11 cellular contexts compared by ENCODE assay signal in the genomic region with DNA sequence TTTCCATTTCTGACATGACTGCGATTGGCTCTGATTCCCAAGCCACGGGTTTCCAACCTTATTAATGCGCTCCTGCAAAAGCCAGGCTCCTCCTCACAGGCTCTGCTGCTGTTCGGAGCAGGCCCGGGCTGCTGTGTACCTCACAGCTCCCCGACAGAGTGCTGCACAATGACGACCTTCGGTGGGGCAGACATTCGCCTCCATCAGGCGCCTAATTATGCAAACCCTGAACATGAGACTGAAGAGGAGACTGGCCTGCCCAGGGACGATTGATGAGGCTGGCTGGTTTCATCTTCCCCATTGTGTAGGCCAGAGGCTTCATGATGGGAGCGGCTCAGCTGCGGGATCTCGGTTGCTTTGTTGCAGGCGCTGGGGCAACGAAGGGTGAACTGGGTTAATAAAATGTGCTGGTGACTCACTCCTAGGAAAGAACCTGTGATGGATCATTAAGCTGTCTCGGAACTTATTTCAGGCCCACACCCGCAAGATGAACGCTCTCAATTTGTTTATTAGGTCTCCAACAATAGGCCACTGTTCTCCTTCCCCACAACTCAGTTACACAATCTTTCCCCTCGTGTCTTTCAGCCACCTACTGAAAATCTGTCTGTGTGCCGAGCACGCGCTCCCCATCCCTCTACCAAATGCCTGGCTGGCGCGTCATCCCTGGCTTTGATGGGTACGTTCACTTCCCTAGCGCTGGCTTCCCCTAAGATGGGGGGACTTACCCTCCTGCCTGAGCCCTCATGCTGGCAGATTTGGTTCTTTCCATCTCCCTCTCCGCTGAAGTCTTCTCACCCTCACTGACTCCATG. TPM values are rescaled to one million over a fixed set of nuclear protein-coding genes. Genes with fewer than 3 reads are reported as not detected.
A peak's percentile ranks its signal among the peaks of the same experiment; 100 is the strongest.
DNase-seq lines count a peak whose midpoint lies in the region; TF ChIP-seq lines count a peak whose summit lies in the region.
"Had no signal": no experiment of that assay in that cellular context is flagged by ENCODE, and none has a peak within 500 bp of the region (broad histone marks: within the 10 kb centered on the region; RNA-seq: fewer than 3 reads in every experiment).

No MANE protein-coding gene starts in this region.

- no peaks in the 10 kb centered on the region for H3K9me3 Mint-ChIP-seq in neural crest cell
- H3K9me3 Mint-ChIP-seq: CD4-positive, CD25-positive, alpha-beta regulatory T cell had no signal

- H3K9me2 ChIP-seq in PC-9 (ENCODE audit: insufficient read depth), result no peaks in the 10 kb centered on the region

- POLR2A ChIA-PET in PC-9 (lab: Charles Lee; ENCODE audit: unreplicated experiment), result interaction anchor here (0.6 kb wide), 2 partner anchors 9 to 27 kb away, joined by 4 to 9 read pairs; no protein-coding TSS in a partner anchor

- peaks cover 36% of the 10 kb centered on the region for H3F3A ChIP-seq in PC-9 (ENCODE audit: insufficient read depth, low read depth)

- H3K27me3 ChIP-seq in PC-9 (ENCODE audit: insufficient read depth, low read depth) (no peaks in the 10 kb centered on the region), esophagus squamous epithelium (no peaks in the 10 kb centered on the region), ascending aorta (no peaks in the 10 kb centered on the region)
- H3K27me3 ChIP-seq: heart right ventricle had no signal

- no TSS peak for BruUV-seq in PC-9 (replicated peaks; lab: Mats Ljungman, UMichigan)

- peaks cover 36% of the 10 kb centered on the region for H3K4me1 Mint-ChIP-seq in neural crest cell

- H3K27me3 Mint-ChIP-seq in neural crest cell (ENCODE audit: low read depth), result no peaks in the 10 kb centered on the region
- H3K27me3 Mint-ChIP-seq: CD4-positive, CD25-positive, alpha-beta regulatory T cell had no signal

- no peaks in the 10 kb centered on the region for H3K79me2 ChIP-seq in PC-9 (ENCODE audit: low read depth)

- no peaks in the 10 kb centered on the region for H3K36me3 Mint-ChIP-seq in neural crest cell (ENCODE audit: low read depth)
- H3K36me3 Mint-ChIP-seq: CD4-positive, CD25-positive, alpha-beta regulatory T cell had no signal

- DNase-seq in C1 segment of cervical spinal cord (lab: John Stamatoyannopoulos, UW), result peak in 12 of 14 donors; percentile 21 to 86 (median 68)
- DNase-seq in PC-9, result peak in 1 of 2 experiments; percentile 77
- DNase-seq in esophagus squamous epithelium (lab: John Stamatoyannopoulos, UW), result no peak
- DNase-seq in neural crest cell (ENCODE audit: low read depth, low spot score), result peak; percentile 25
- DNase-seq in ascending aorta (ENCODE audit: low spot score in 2 of 2), result no peak
- DNase-seq in activated CD4-positive, alpha-beta T cell treated with anti-CD3 and anti-CD28 coated beads for 48 hours, result no peak
- DNase-seq in activated T-cell treated with anti-CD3 and anti-CD28 coated beads, Interleukin-2, amount 50 U/mL, for 1 hour, result no peak
- no peak for DNase-seq in HuH-7.5 (ENCODE audit: low spot score)
- DNase-seq: CD4-positive, CD25-positive, alpha-beta regulatory T cell; heart right ventricle had no signal

- TF ChIP-seq CTCF in PC-9 (conservative IDR thresholded peaks at IDR 0.05) (no peak), esophagus squamous epithelium (IDR thresholded peaks at IDR 0.05) (no peak), neural crest cell (conservative IDR thresholded peaks at IDR 0.05) (no peak), ascending aorta (IDR thresholded peaks at IDR 0.05) (no peak)

- WGBS in esophagus squamous epithelium, 2 donors, result 44 to 61% methylated on average over 19 of the region's 28 CpGs

- H3K27ac ChIP-seq in PC-9 (peak overlapping the region; percentile 39; the same call in 1 of the 2 replicates), esophagus squamous epithelium (peak overlapping the region; percentile 55 to 74 (median 70)), ascending aorta (no peak overlapping the region)
- H3K27ac ChIP-seq: heart right ventricle, HL-60 had no signal

- H3K4me1 ChIP-seq in PC-9 (replicated peaks; ENCODE audit: insufficient read depth) (peaks cover 55% of the 10 kb centered on the region), esophagus squamous epithelium (peaks cover 3 to 43% (median 11%) of the 10 kb centered on the region in 3 donors), ascending aorta (no peaks in the 10 kb centered on the region)

- intact Hi-C loops in PC-9 (cut with micrococcal nuclease; ENCODE audit: unreplicated experiment), result no loop called here
- intact Hi-C loops in esophagus squamous epithelium (cut with DNase I), result no loop called here
- intact Hi-C loops in ascending aorta (cut with DNase I), result no loop called here

- H3K4me2 ChIP-seq in PC-9, result peak overlapping the region; percentile 18

- H3K4me3 Mint-ChIP-seq in neural crest cell, result peak overlapping the region; percentile 17
- H3K4me3 Mint-ChIP-seq: CD4-positive, CD25-positive, alpha-beta regulatory T cell had no signal

- H4K20me1 ChIP-seq in PC-9 (ENCODE audit: insufficient read depth), result no peaks in the 10 kb centered on the region

- H3K36me3 ChIP-seq in PC-9 (ENCODE audit: low read depth), result no peaks in the 10 kb centered on the region
- H3K36me3 ChIP-seq in esophagus squamous epithelium, result no peaks in the 10 kb centered on the region
- no peaks in the 10 kb centered on the region for H3K36me3 ChIP-seq in ascending aorta
- H3K36me3 ChIP-seq: heart right ventricle had no signal

- TF ChIP-seq POLR2A in esophagus squamous epithelium (IDR thresholded peaks at IDR 0.05), result no peak

- peak overlapping the region; percentile 89 for H3K27ac Mint-ChIP-seq in neural crest cell (ENCODE audit: unreplicated experiment)
- H3K27ac Mint-ChIP-seq: CD4-positive, CD25-positive, alpha-beta regulatory T cell had no signal

- CTCF ChIA-PET in PC-9 (lab: Charles Lee), result no interaction called here

- H3K9me3 ChIP-seq in PC-9 (ENCODE audit: insufficient read depth, low read depth) (no peaks in the 10 kb centered on the region), esophagus squamous epithelium (no peaks in the 10 kb centered on the region), ascending aorta (no peaks in the 10 kb centered on the region)
- H3K9me3 ChIP-seq: heart right ventricle had no signal

- H3K4me3 ChIP-seq in PC-9, result no peak overlapping the region
- H3K4me3 ChIP-seq in esophagus squamous epithelium, result peak overlapping the region in 1 of 4 donors; percentile 34
- H3K4me3 ChIP-seq in ascending aorta, result no peak overlapping the region
- H3K4me3 ChIP-seq: heart right ventricle had no signal

- no peak overlapping the region; the same call in 1 of the 2 replicates for H2AFZ ChIP-seq in PC-9

RNA-seq across cellular contexts. Expression of gene TOB1, which starts 27.2 kb away (rescaled TPM):
- total RNA-seq in PC-9 (2021) (54.2 and 67.9 TPM in 2 replicates), esophagus squamous epithelium (10 to 100 TPM; 21.5 to 35.9 (median 31.1) TPM), neural crest cell (26.2 and 29.5 TPM in 2 replicates), ascending aorta (41.7 TPM)

RNA-seq across cellular contexts. Expression of gene WFIKKN2, which starts 58.0 kb away (rescaled TPM):
- total RNA-seq in PC-9 (2021) (not detected in 2 replicates), esophagus squamous epithelium (under 1 TPM in 1 of 4 donors, not detected in 3; 0.08 TPM), neural crest cell (0.07 and 0.09 TPM in 2 replicates), ascending aorta (not detected)
- total RNA-seq: CD4-positive, CD25-positive, alpha-beta regulatory T cell had no signal

Comparison
In these comparisons a context has a peak if more than half of its experiments do, and no peak if none do; other contexts are left out.
1. DNase-seq: peak in C1 segment of cervical spinal cord (12 of 14) and neural crest cell (single experiment); none in esophagus squamous epithelium (single experiment), ascending aorta (0 of 2), activated CD4-positive, alpha-beta T cell treated with anti-CD3 and anti-CD28 coated beads for 48 hours (single experiment), activated T-cell treated with anti-CD3 and anti-CD28 coated beads, Interleukin-2, amount 50 U/mL, for 1 hour (single experiment) and HuH-7.5 (single experiment).
2. H3K27ac ChIP-seq: peak in PC-9 (single experiment) and esophagus squamous epithelium (4 of 4); none in ascending aorta (0 of 2).